In the genomic region with DNA sequence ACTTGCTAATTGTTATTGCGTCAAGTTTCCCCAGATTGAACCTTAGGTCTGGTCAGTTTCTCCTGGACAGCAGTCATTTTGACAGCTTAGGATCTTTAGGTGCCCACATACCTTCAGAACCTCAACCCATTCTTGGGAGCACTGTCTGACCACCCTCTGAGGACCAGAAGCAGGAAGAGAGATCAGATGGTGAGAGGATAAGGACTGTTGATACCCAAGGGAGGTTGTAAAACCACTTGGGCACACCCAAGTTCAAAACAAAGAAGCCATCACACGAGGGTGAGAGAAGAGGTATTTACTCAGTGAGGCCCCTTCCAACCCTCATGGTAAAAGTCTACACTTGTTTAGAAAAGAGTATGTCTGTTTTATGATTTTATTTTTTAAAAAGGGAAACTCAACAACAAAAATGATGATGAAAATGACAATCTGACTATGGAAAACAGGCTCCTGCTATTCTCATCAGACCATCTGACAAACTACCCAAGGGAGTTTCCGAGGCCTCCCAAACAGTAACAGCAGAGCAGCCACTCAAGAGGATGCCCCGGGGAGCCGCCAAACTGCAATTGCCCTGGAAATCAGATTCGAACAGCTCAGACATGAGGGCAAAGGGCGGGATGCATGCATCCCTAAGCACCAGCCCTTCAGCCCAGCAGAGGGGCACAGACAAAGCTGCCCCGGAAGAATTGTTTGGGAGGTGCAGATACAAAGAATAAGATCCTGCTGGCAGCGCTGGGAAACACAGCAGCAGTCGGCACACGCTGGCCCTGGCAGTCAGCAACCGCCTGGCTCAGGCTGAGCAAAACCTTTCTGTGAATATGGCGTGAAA, we compare ENCODE assay signal across 8 cellular contexts.
DNase-seq lines count a peak whose midpoint lies in the region; ATAC-seq and TF ChIP-seq lines count a peak whose summit lies in the region.

No MANE protein-coding gene starts in this region.

- intact Hi-C loops in MCF 10A (cut with micrococcal nuclease), result no loop called here
- intact Hi-C loops in mammary epithelial cell (cut with micrococcal nuclease), result no loop called here
- intact Hi-C loops in left cardiac atrium (cut with DNase I), result no loop called here

- no peaks in the 10 kb centered on the region for H3K27me3 Mint-ChIP-seq in MCF 10A (ENCODE audit: insufficient read depth, unreplicated experiment)
- H3K27me3 Mint-ChIP-seq in stimulated activated memory B cell treated with anti-CD40 and anti-IgM and Interleukin-4, amounts not matched to agents 10 μg/mL and 1 μg/mL and 100 μg/mL, for 72 hours, result no peaks in the 10 kb centered on the region

- H3K36me3 Mint-ChIP-seq in MCF 10A (ENCODE audit: insufficient read depth, unreplicated experiment), result no peaks in the 10 kb centered on the region
- H3K36me3 Mint-ChIP-seq in stimulated activated memory B cell treated with anti-CD40 and anti-IgM and Interleukin-4, amounts not matched to agents 10 μg/mL and 1 μg/mL and 100 μg/mL, for 72 hours, result no peaks in the 10 kb centered on the region

- H3K4me1 Mint-ChIP-seq in MCF 10A (ENCODE audit: insufficient read depth, unreplicated experiment), result peaks cover 9% of the 10 kb centered on the region
- H3K4me1 Mint-ChIP-seq in stimulated activated memory B cell treated with anti-CD40 and anti-IgM and Interleukin-4, amounts not matched to agents 10 μg/mL and 1 μg/mL and 100 μg/mL, for 72 hours, result peaks cover 72% of the 10 kb centered on the region

- no peaks in the 10 kb centered on the region for H3K9me3 ChIP-seq in mammary epithelial cell (replicated peaks; ENCODE audit: insufficient read depth, low read length)

- no peak overlapping the region for H3K27ac ChIP-seq in mammary epithelial cell (ENCODE audit: insufficient read depth, low read depth, low read length)

- H2AFZ ChIP-seq in mammary epithelial cell (ENCODE audit: low read depth, low read length), result no peak overlapping the region

- WGBS in mammary epithelial cell (ENCODE audit: low coverage, missing lambda C conversion rate), result 93% methylated on average over 12 of the region's 13 CpGs

- CTCF ChIA-PET in MCF 10A (lab: Yijun Ruan, JAX), result no interaction called here
- CTCF ChIA-PET in mammary epithelial cell (lab: Charles Lee; ENCODE audit: low non-redundant PET), result no interaction called here

- H3K4me2 ChIP-seq in mammary epithelial cell (ENCODE audit: insufficient read depth, low read depth, low read length), result no peak overlapping the region

- BruUV-seq in MCF 10A (replicated peaks; lab: Mats Ljungman, UMichigan) (no TSS peak), mammary epithelial cell (replicated peaks; lab: Mats Ljungman, UMichigan) (no TSS peak)

- dilution Hi-C loops in mammary epithelial cell (cut with HindIII; ENCODE audit: low sequenced_read_pairs), result no loop called here

- H3K9ac ChIP-seq in mammary epithelial cell (ENCODE audit: insufficient read depth, low read length), result no peak overlapping the region

- H3K36me3 ChIP-seq in mammary epithelial cell (ENCODE audit: insufficient read depth, low read length), result no peaks in the 10 kb centered on the region

- DNase-seq in MCF 10A (ENCODE audit: unreplicated experiment), result no peak
- DNase-seq in mammary epithelial cell, result no peak
- peak; percentile 24 for DNase-seq in NCI-H510A treated with DMSO at 0.1 percent for 48 hours (lab: John Stamatoyannopoulos, UW)
- peak; percentile 22 for DNase-seq in left cardiac atrium
- no peak for DNase-seq in GDM1 (lab: John Stamatoyannopoulos, UW)
- DNase-seq in SKM-1 treated with dmso at 0.1 percent for 144 hours (lab: John Stamatoyannopoulos, UW; ENCODE audit: unreplicated experiment), result no peak

- no peaks in the 10 kb centered on the region for H4K20me1 ChIP-seq in mammary epithelial cell (ENCODE audit: insufficient read depth, low read length)

- no peak overlapping the region for H3K4me3 Mint-ChIP-seq in MCF 10A (ENCODE audit: unreplicated experiment)
- H3K4me3 Mint-ChIP-seq in stimulated activated memory B cell treated with anti-CD40 and anti-IgM and Interleukin-4, amounts not matched to agents 10 μg/mL and 1 μg/mL and 100 μg/mL, for 72 hours, result peak overlapping the region; percentile 41

- POLR2A ChIA-PET in MCF 10A (lab: Yijun Ruan, JAX), result interaction anchor here (1.4 kb wide), 1 partner anchor 11 kb away, joined by 4 read pairs; no protein-coding TSS in a partner anchor

- H3K4me3 ChIP-seq in mammary epithelial cell (replicated peaks in 1 of 3; ENCODE audit: insufficient read depth in 1 of 3, low read depth in 2 of 3, low read length in 3 of 3), result no peak overlapping the region

- peaks cover 18% of the 10 kb centered on the region for H3K4me1 ChIP-seq in mammary epithelial cell (ENCODE audit: insufficient read depth, low read length)

- TF ChIP-seq CTCF in MCF 10A (IDR thresholded peaks at IDR 0.05; ENCODE audit: unreplicated experiment) (no peak), mammary epithelial cell (conservative IDR thresholded peaks at IDR 0.05 in 1 of 2, IDR thresholded peaks at IDR 0.05 in 1 of 2; ENCODE audit: extremely low read depth in 1 of 2, insufficient read depth in 1 of 2, low read depth in 1 of 2, low read length in 2 of 2) (no peak)

- ATAC-seq in left cardiac atrium (peak; percentile 48 to 53), GM21390 (IDR thresholded peaks at IDR 0.05; ENCODE audit: unreplicated experiment) (no peak)
- ATAC-seq in stimulated activated memory B cell treated with anti-CD40 and anti-IgM and Interleukin-4, amounts not matched to agents 10 μg/mL and 1 μg/mL and 100 μg/mL, for 72 hours, result peak; percentile 76

- no peaks in the 10 kb centered on the region for H3K79me2 ChIP-seq in mammary epithelial cell (ENCODE audit: insufficient read depth, low read length)

- no peaks in the 10 kb centered on the region for H3K9me3 Mint-ChIP-seq in MCF 10A (ENCODE audit: unreplicated experiment)
- no peaks in the 10 kb centered on the region for H3K9me3 Mint-ChIP-seq in stimulated activated memory B cell treated with anti-CD40 and anti-IgM and Interleukin-4, amounts not matched to agents 10 μg/mL and 1 μg/mL and 100 μg/mL, for 72 hours

- in situ Hi-C loops in mammary epithelial cell (cut with MboI; ENCODE audit: low sequenced_read_pairs in 2 of 2), result no loop called here

- H3K27ac Mint-ChIP-seq in MCF 10A (ENCODE audit: low read depth, unreplicated experiment), result peak overlapping the region; percentile 65
- H3K27ac Mint-ChIP-seq in stimulated activated memory B cell treated with anti-CD40 and anti-IgM and Interleukin-4, amounts not matched to agents 10 μg/mL and 1 μg/mL and 100 μg/mL, for 72 hours, result peak overlapping the region; percentile 95

- no peaks in the 10 kb centered on the region for H3K27me3 ChIP-seq in mammary epithelial cell (ENCODE audit: insufficient read depth, low read length)

Comparison
In these comparisons a context has a peak if more than half of its experiments do, and no peak if none do; other contexts are left out.
1. DNase-seq: peak in NCI-H510A treated with DMSO at 0.1 percent for 48 hours (single experiment) and left cardiac atrium (single experiment); none in MCF 10A (single experiment), mammary epithelial cell (single experiment), GDM1 (single experiment) and SKM-1 treated with dmso at 0.1 percent for 144 hours (single experiment).